ENCODE assay signal across 21 cellular contexts in the genomic region with DNA sequence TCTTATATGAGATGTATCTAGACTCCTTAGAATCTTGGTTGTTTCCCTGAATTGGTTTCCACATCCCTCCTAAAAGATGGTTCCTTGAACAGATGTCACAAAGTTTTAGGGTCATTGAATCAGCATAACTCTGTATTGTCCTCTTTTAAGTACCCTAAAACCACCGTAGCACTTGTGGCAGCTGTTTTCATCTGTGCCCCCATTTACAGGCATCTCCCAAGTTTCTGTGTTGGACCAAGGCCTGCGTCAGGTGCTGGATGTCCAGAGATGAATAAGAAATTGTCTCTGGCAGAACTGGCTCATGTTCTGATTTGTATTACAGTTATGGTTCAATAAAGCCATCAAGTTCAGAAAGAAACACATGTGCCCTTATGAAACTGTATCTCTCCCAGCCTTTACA.
"Had no signal": no experiment of that assay in that cellular context is flagged by ENCODE, and none has a peak within 500 bp of the region (broad histone marks: within the 10 kb centered on the region; RNA-seq: fewer than 3 reads in every experiment).

No MANE protein-coding gene starts in this region.

- ATAC-seq: Panc1 had no signal

- FAIRE-seq: HTR-8/SVneo had no signal

- H3K4me3 ChIP-seq: MG63 had no signal

- H3K27me3 ChIP-seq: MG63 had no signal

- H3K9me3 ChIP-seq: MG63 had no signal

- H3K27ac ChIP-seq: HL-60, RWPE1 had no signal

- DNase-seq: Karpas-422, KBM-7, MG63, NCI-H1092, NCI-H1105 treated with DMSO at 0.1 percent for 48 hours, NCI-H1417 treated with DMSO at 0.1 percent for 48 hours, NCI-H187, NCI-H2029, NCI-H2081 treated with DMSO at 0.1 percent for 48 hours, NCI-H2171, NCI-H226, NCI-H446, NCI-H510A, NCI-H524 treated with DMSO at 0.1 percent for 48 hours, NCI-H69, NCI-H774, SHP77 had no signal
